ENCODE assay signal across 16 cellular contexts in genomic region chr16:49596699-49597291, GRCh38.
DNase-seq lines count a peak whose midpoint lies in the region; ATAC-seq, FAIRE-seq and TF ChIP-seq lines count a peak whose summit lies in the region.
"Had no signal": no experiment of that assay in that cellular context is flagged by ENCODE, and none has a peak within 500 bp of the region (broad histone marks: within the 10 kb centered on the region; RNA-seq: fewer than 3 reads in every experiment).

No MANE protein-coding gene starts in this region.

- H3K79me1 ChIP-seq in H1 (ENCODE audit: low read depth, low read length), result peaks cover 5% of the 10 kb centered on the region; the same call in 1 of the 2 replicates

- H3K4me3 ChIP-seq in H1 (ENCODE audit: extremely low read depth in 1 of 4, insufficient read depth in 2 of 4, low read depth in 3 of 4, low read length in 4 of 4) (no peak overlapping the region), transverse colon (no peak overlapping the region), GM23248 (no peak overlapping the region)
- H3K4me3 ChIP-seq: adrenal gland, SJSA1 had no signal

- H2AFZ ChIP-seq in H1 (ENCODE audit: low read length) (no peak overlapping the region), GM23248 (no peak overlapping the region)

- H3K56ac ChIP-seq in H1 (replicated peaks; ENCODE audit: insufficient read length, low read depth, low read length), result no peak overlapping the region

- peak overlapping the region; percentile 25; the same call in 1 of the 2 replicates for H2AK5ac ChIP-seq in H1 (ENCODE audit: low read depth, low read length)

- peak overlapping the region in 1 of 2 experiments; percentile 41; a peak in 2 of 4 replicates for H3K4me2 ChIP-seq in H1 (ENCODE audit: insufficient read depth in 1 of 2, low read depth in 2 of 2, low read length in 2 of 2)
- no peak overlapping the region for H3K4me2 ChIP-seq in GM23248 (ENCODE audit: unreplicated experiment)

- H2BK15ac ChIP-seq in H1 (ENCODE audit: low read length), result no peak overlapping the region

- no peak overlapping the region for H4K5ac ChIP-seq in H1 (ENCODE audit: insufficient read length, low read depth, low read length)

- TF ChIP-seq EP300 in H1 (IDR thresholded peaks at IDR 0.05; ENCODE audit: borderline replicate concordance in 1 of 2, low read depth in 2 of 2, low read length in 2 of 2) (no peak), transverse colon (IDR thresholded peaks at IDR 0.05; ENCODE audit: low read depth) (no peak)

- H2BK120ac ChIP-seq in H1 (replicated peaks; ENCODE audit: low read depth, low read length), result no peak overlapping the region

- H3K27me3 ChIP-seq in H1 (replicated peaks in 1 of 4; ENCODE audit: control insufficient read depth in 3 of 4, extremely low read depth in 1 of 4, insufficient read depth in 3 of 4, low read length in 3 of 4), result no peaks in the 10 kb centered on the region
- no peaks in the 10 kb centered on the region for H3K27me3 ChIP-seq in transverse colon
- no peaks in the 10 kb centered on the region; the same call in 1 of the 2 replicates for H3K27me3 ChIP-seq in GM23248 (replicated peaks; ENCODE audit: insufficient read depth)
- H3K27me3 ChIP-seq: adrenal gland, foreskin keratinocyte, SJSA1 had no signal

- POLR2A ChIA-PET in H1 (lab: Charles Lee; ENCODE audit: partially characterized antibody), result no interaction called here

- H3K79me2 ChIP-seq in H1 (ENCODE audit: control insufficient read depth in 1 of 2, insufficient read depth in 2 of 2, low read length in 2 of 2) (peaks cover 0 to 8% of the 10 kb centered on the region in 2 experiments; a peak in 1 of 4 replicates), GM23248 (ENCODE audit: insufficient read depth) (no peaks in the 10 kb centered on the region)

- FAIRE-seq in H1 (lab: Jason Lieb, UNC), result no peak
- FAIRE-seq: keratinocyte had no signal

- H3K4ac ChIP-seq in H1 (replicated peaks; ENCODE audit: insufficient read length, low read depth, low read length), result no peak overlapping the region

- no peak overlapping the region for H3K14ac ChIP-seq in H1 (ENCODE audit: insufficient read length)

- peak overlapping the region; percentile 25 for H4K91ac ChIP-seq in H1 (replicated peaks; ENCODE audit: insufficient read length, low read length)

- no peak overlapping the region; the same call in 1 of the 2 replicates for H4K8ac ChIP-seq in H1 (ENCODE audit: extremely low read depth, insufficient read depth, low read length)

- TF ChIP-seq CTCF in H1 (IDR thresholded peaks at IDR 0.05; ENCODE audit: control extremely low read depth in 1 of 3, insufficient read depth in 1 of 3, low read depth in 1 of 3, low read length in 3 of 3), result no peak
- no peak for TF ChIP-seq CTCF in transverse colon (IDR thresholded peaks at IDR 0.05)

- TF ChIP-seq RAD21 in H1 (IDR thresholded peaks at IDR 0.05 in 1 of 2, conservative IDR thresholded peaks at IDR 0.05 in 1 of 2; ENCODE audit: low read depth in 2 of 2, low read length in 2 of 2), result no peak

- DNase-seq in NCI-H446 treated with DMSO at 0.1 percent for 48 hours (lab: John Stamatoyannopoulos, UW), result peak; percentile 54
- DNase-seq in H1 (ENCODE audit: low read depth in 1 of 2, low spot score in 2 of 2), result peak in 1 of 2 experiments; percentile 52
- peak; percentile 71 for DNase-seq in mesenteric fat pad (ENCODE audit: low spot score)
- DNase-seq in transverse colon, result no peak
- no peak for DNase-seq in GM23248
- DNase-seq in stimulated activated CD4-positive, alpha-beta T cell treated with anti-CD3 and anti-CD28 coated beads, Interleukin-12 subunit alpha, Interleukin-12 subunit beta, amount 100 ng/mL, for 4 hours, result no peak
- DNase-seq: activated T-cell treated with anti-CD3 and anti-CD28 coated beads for 4 hours; CD8-positive, alpha-beta memory T cell; foreskin keratinocyte; natural killer cell; NCI-H1417 treated with DMSO at 0.1 percent for 48 hours; NCI-H748 treated with DMSO at 0.1 percent for 48 hours had no signal

- WGBS in H1 (ENCODE audit: extremely low coverage in 1 of 2, insufficient coverage in 1 of 2, insufficient read length in 1 of 2, insufficient replicate concordance in 2 of 2, low coverage in 1 of 2, low lambda C conversion rate in 2 of 2, missing lambda C conversion rate in 1 of 2), 2 experiments, result 71% methylated on average over 10 of the region's 10 CpGs; no CpG with 5 or more reads in 1 of the 2 experiments
- WGBS in transverse colon (ENCODE audit: low coverage in 1 of 2), 2 donors, result 68 to 89% methylated on average over 3 to 10 of the region's 10 CpGs
- WGBS in GM23248 (ENCODE audit: low coverage in 1 of 2, low lambda C conversion rate in 2 of 2, missing lambda C conversion rate in 2 of 2), 2 experiments, result 36 to 37% methylated on average over 10 of the region's 10 CpGs

- H3F3A ChIP-seq in GM23248 (ENCODE audit: insufficient read depth), result no peaks in the 10 kb centered on the region

- no peak overlapping the region for H3K23ac ChIP-seq in H1 (ENCODE audit: insufficient read length)

- H3K18ac ChIP-seq in H1 (ENCODE audit: extremely low read depth, low read length), result peak overlapping the region; percentile 75

- no peaks in the 10 kb centered on the region for H3K9me2 ChIP-seq in GM23248 (ENCODE audit: insufficient read depth)

- CTCF ChIA-PET in H1 (lab: Charles Lee; ENCODE audit: partially characterized antibody), result interaction anchor here (0.8 to 7.2 kb wide), 10 partner anchors 10 to 191 kb away, joined by 3 to 165 read pairs (median 4); no protein-coding TSS in a partner anchor

- intact Hi-C loops in transverse colon (cut with DNase I; ENCODE audit: low total_unique reads), result no loop called here

- H4K20me1 ChIP-seq in H1 (replicated peaks in 1 of 2; ENCODE audit: control insufficient read depth in 1 of 2, insufficient read depth in 2 of 2, low read length in 2 of 2), result no peaks in the 10 kb centered on the region
- H4K20me1 ChIP-seq in GM23248 (ENCODE audit: insufficient read depth), result no peaks in the 10 kb centered on the region

- 0 out of 2 replicates have a peak overlapping the region, but pooled peaks have one; percentile 32 for H2BK5ac ChIP-seq in H1 (ENCODE audit: low read depth, low read length)

- no peak overlapping the region for H3K9ac ChIP-seq in H1 (replicated peaks in 1 of 4; ENCODE audit: extremely low read depth in 1 of 4, low read depth in 3 of 4, low read length in 3 of 4)
- no peak overlapping the region for H3K9ac ChIP-seq in GM23248

- H3K4me1 ChIP-seq in H1 (replicated peaks in 1 of 4; ENCODE audit: control insufficient read depth in 3 of 4, insufficient read depth in 4 of 4, low read length in 3 of 4), result peaks cover 9 to 22% (median 13%) of the 10 kb centered on the region in 4 experiments
- peaks cover 0 to 19% (median 7%) of the 10 kb centered on the region in 4 donors for H3K4me1 ChIP-seq in transverse colon
- no peaks in the 10 kb centered on the region for H3K4me1 ChIP-seq in GM23248 (ENCODE audit: insufficient read depth)
- H3K4me1 ChIP-seq: adrenal gland, foreskin keratinocyte, SJSA1 had no signal

- H3K23me2 ChIP-seq in H1 (ENCODE audit: low read depth, low read length), result no peaks in the 10 kb centered on the region; the same call in 1 of the 2 replicates

- peak overlapping the region; percentile 66 for H2BK20ac ChIP-seq in H1 (ENCODE audit: low read length)

- H3K36me3 ChIP-seq in H1 (ENCODE audit: control insufficient read depth in 2 of 4, insufficient read depth in 4 of 4, low read length in 3 of 4), result no peaks in the 10 kb centered on the region
- no peaks in the 10 kb centered on the region for H3K36me3 ChIP-seq in transverse colon
- no peaks in the 10 kb centered on the region for H3K36me3 ChIP-seq in GM23248 (ENCODE audit: low read depth)
- H3K36me3 ChIP-seq: adrenal gland, SJSA1 had no signal

- no peaks in the 10 kb centered on the region for H3K9me3 ChIP-seq in H1 (ENCODE audit: insufficient read depth in 2 of 2, low read depth in 1 of 2, low read length in 1 of 2)
- no peaks in the 10 kb centered on the region for H3K9me3 ChIP-seq in transverse colon
- H3K9me3 ChIP-seq in GM23248 (ENCODE audit: low read depth), result no peaks in the 10 kb centered on the region
- H3K9me3 ChIP-seq: adrenal gland, SJSA1 had no signal

- ATAC-seq in GM18519 (IDR thresholded peaks at IDR 0.05; ENCODE audit: low FRiP score, unreplicated experiment), result no peak
- ATAC-seq: foreskin keratinocyte, natural killer cell had no signal

- H3K27ac ChIP-seq in H1 (ENCODE audit: low read depth, low read length) (no peak overlapping the region), transverse colon (peak overlapping the region; percentile 3 to 40 (median 31)), GM23248 (no peak overlapping the region)
- H3K27ac ChIP-seq: foreskin keratinocyte, SJSA1 had no signal

- H2BK12ac ChIP-seq in H1 (ENCODE audit: low read depth, low read length), result 0 out of 2 replicates have a peak overlapping the region, but pooled peaks have one; percentile 4

- TF ChIP-seq POLR2A in H1 (IDR thresholded peaks at IDR 0.05; ENCODE audit: control extremely low read depth in 1 of 2, low read depth in 2 of 2, low read length in 2 of 2) (no peak), transverse colon (IDR thresholded peaks at IDR 0.05) (no peak)

- in situ Hi-C loops in transverse colon (cut with MboI; ENCODE audit: low pct_ligation_motif_present in 1 of 4, low pct_unique_long_range_greater_than_20kb in 1 of 4, low sequenced_read_pairs in 3 of 4) (loop anchor here in 1 of 4 donors (25.0 kb wide), 1 partner anchor 184 kb away; no protein-coding TSS in a partner anchor), GM23248 (cut with MboI) (no loop called here)

TF ChIP-seq in H1, 55 proteins besides CTCF, POLR2A, EP300 and RAD21:
- TF ChIP-seq CHD1 (IDR thresholded peaks at IDR 0.05; ENCODE audit: low read depth, low read length) (no peak), MAX (IDR thresholded peaks at IDR 0.05) (peak; percentile 66), KDM5A (IDR thresholded peaks at IDR 0.05; ENCODE audit: low read length) (no peak), BRCA1 (IDR thresholded peaks at IDR 0.05; ENCODE audit: low read depth, low read length) (no peak)

Comparison
In these comparisons a context has a peak if more than half of its experiments do, and no peak if none do; other contexts are left out.
1. DNase-seq: peak in NCI-H446 treated with DMSO at 0.1 percent for 48 hours (single experiment) and mesenteric fat pad (single experiment); none in transverse colon (single experiment), GM23248 (single experiment) and stimulated activated CD4-positive, alpha-beta T cell treated with anti-CD3 and anti-CD28 coated beads, Interleukin-12 subunit alpha, Interleukin-12 subunit beta, amount 100 ng/mL, for 4 hours (single experiment).
2. H3K27ac ChIP-seq: peak in transverse colon (4 of 4); none in H1 (single experiment) and GM23248 (single experiment).